In genomic region chr14:54026671-54027070, GRCh38 we compare ENCODE assay signal across 20 cellular contexts.
A peak's percentile ranks its signal among the peaks of the same experiment; 100 is the strongest.
DNase-seq lines count a peak whose midpoint lies in the region; ATAC-seq and TF ChIP-seq lines count a peak whose summit lies in the region.
"Had no signal": no experiment of that assay in that cellular context is flagged by ENCODE, and none has a peak within 500 bp of the region (broad histone marks: within the 10 kb centered on the region; RNA-seq: fewer than 3 reads in every experiment).

No MANE protein-coding gene starts in this region.

- ATAC-seq in mucosa of descending colon: peak; percentile 57
- no peak for ATAC-seq in GM19023 (IDR thresholded peaks at IDR 0.05; ENCODE audit: unreplicated experiment)
- no peak for ATAC-seq in HG03521 (IDR thresholded peaks at IDR 0.05; ENCODE audit: unreplicated experiment)
- ATAC-seq: A549, GM23338, SK-N-SH treated with all-trans-retinoic acid at 6 μM for 48 hours had no signal

- TF ChIP-seq CTCF in AG09309 (IDR thresholded peaks at IDR 0.05; ENCODE audit: control insufficient read depth, insufficient read depth, low read depth, low read length, missing control alignments) (no peak), fibroblast of villous mesenchyme (IDR thresholded peaks at IDR 0.05; ENCODE audit: insufficient read depth, low read depth, low read length) (no peak), mucosa of descending colon (IDR thresholded peaks at IDR 0.05) (no peak)

- peak; percentile 20 for DNase-seq in AG09309 (ENCODE audit: low read depth)
- peak; percentile 50 for DNase-seq in LoVo (ENCODE audit: low spot score)
- peak; percentile 69 for DNase-seq in fibroblast of villous mesenchyme (ENCODE audit: low read depth)
- no peak for DNase-seq in mucosa of descending colon
- no peak for DNase-seq in NCI-H2029 treated with DMSO at 0.1 percent for 48 hours (lab: John Stamatoyannopoulos, UW)
- DNase-seq: Calu3; CD4-positive, alpha-beta memory T cell; KBM-7; MV-4-11; NCI-H187; NCI-H2171; NCI-H446; RPMI8226; SHP77 treated with DMSO at 0.1 percent for 48 hours had no signal

- H3K4me1 ChIP-seq in mucosa of descending colon (ENCODE audit: low read depth): no peaks in the 10 kb centered on the region
- H3K4me1 ChIP-seq: A549, BLaER1 had no signal

- H3K4me3 ChIP-seq in AG09309 (ENCODE audit: control insufficient read depth, low read depth, low read length) (no peak overlapping the region), fibroblast of villous mesenchyme (ENCODE audit: low read depth, low read length) (no peak overlapping the region), mucosa of descending colon (no peak overlapping the region)
- H3K4me3 ChIP-seq: A549, BLaER1, GM23338 had no signal

- H3K36me3 ChIP-seq in mucosa of descending colon (ENCODE audit: low read depth): no peaks in the 10 kb centered on the region
- H3K36me3 ChIP-seq: BLaER1 had no signal

- no peaks in the 10 kb centered on the region for H3K9me3 ChIP-seq in mucosa of descending colon
- H3K9me3 ChIP-seq: A549, BLaER1 had no signal

- intact Hi-C loops in mucosa of descending colon (cut with DNase I, micrococcal nuclease): no loop called here

Comparison
In these comparisons a context has a peak if more than half of its experiments do, and no peak if none do; other contexts are left out.
1. DNase-seq: peak in AG09309 (single experiment), LoVo (single experiment) and fibroblast of villous mesenchyme (single experiment); none in mucosa of descending colon (0 of 3) and NCI-H2029 treated with DMSO at 0.1 percent for 48 hours (single experiment).